Comparison of ENCODE assay signal across 8 cellular contexts in genomic region chr19:38718747-38719543, GRCh38. TPM values are rescaled to one million over a fixed set of nuclear protein-coding genes. Genes with fewer than 3 reads are reported as not detected.
DNase-seq lines count a peak whose midpoint lies in the region; ATAC-seq, FAIRE-seq and TF ChIP-seq lines count a peak whose summit lies in the region.

No MANE protein-coding gene starts in this region.

- no peaks in the 10 kb centered on the region for H3K27me3 ChIP-seq in prostate gland (replicated peaks; ENCODE audit: insufficient read depth)
- H3K27me3 ChIP-seq in small intestine (ENCODE audit: control insufficient read depth in 2 of 2, insufficient read depth in 2 of 2, low read length in 2 of 2): no peaks in the 10 kb centered on the region

- WGBS in prostate gland: 48% methylated on average over 24 of the region's 24 CpGs
- 68 to 82% (median 81%) methylated on average over 22 to 24 of the region's 24 CpGs for WGBS in small intestine, 3 donors

- H3K9me3 ChIP-seq in prostate gland: no peaks in the 10 kb centered on the region
- H3K9me3 ChIP-seq in small intestine (ENCODE audit: control insufficient read depth, low read depth): no peaks in the 10 kb centered on the region

- H3K4me3 ChIP-seq in prostate gland (no peak overlapping the region), small intestine (ENCODE audit: low read depth in 1 of 2, low read length in 2 of 2) (no peak overlapping the region)

- peak; percentile 12 for TF ChIP-seq POLR2A in prostate gland (IDR thresholded peaks at IDR 0.05)

- peak overlapping the region; percentile 54 for H3K27ac Mint-ChIP-seq in activated T-helper 17 cell treated with anti-CD3 and anti-CD28 coated beads, Interleukin-2, amount 50 U/mL, for 72 hours

- no peaks in the 10 kb centered on the region for H3K4me1 Mint-ChIP-seq in activated T-helper 17 cell treated with anti-CD3 and anti-CD28 coated beads, Interleukin-2, amount 50 U/mL, for 72 hours

- H3K27ac ChIP-seq in prostate gland: peak overlapping the region; percentile 17 to 40
- peak overlapping the region in 1 of 2 donors; percentile 8 for H3K27ac ChIP-seq in small intestine (ENCODE audit: low read depth in 1 of 2, low read length in 1 of 2)

- intact Hi-C loops in Right ventricle myocardium inferior (cut with DNase I) (no loop called here), prostate gland (cut with DNase I) (no loop called here)

- peaks cover 72% of the 10 kb centered on the region for H3K36me3 Mint-ChIP-seq in activated T-helper 17 cell treated with anti-CD3 and anti-CD28 coated beads, Interleukin-2, amount 50 U/mL, for 72 hours (ENCODE audit: low read depth)

- no peaks in the 10 kb centered on the region for H3K27me3 Mint-ChIP-seq in activated T-helper 17 cell treated with anti-CD3 and anti-CD28 coated beads, Interleukin-2, amount 50 U/mL, for 72 hours

- peaks cover 36 to 41% of the 10 kb centered on the region in 2 donors for H3K36me3 ChIP-seq in prostate gland
- H3K36me3 ChIP-seq in small intestine (ENCODE audit: control insufficient read depth in 2 of 2, insufficient read depth in 2 of 2, low read length in 2 of 2): peaks cover 20 to 79% of the 10 kb centered on the region in 2 donors

- DNase-seq in DMS114 treated with DMSO at 0.1 percent for 48 hours (lab: John Stamatoyannopoulos, UW; ENCODE audit: unreplicated experiment) (peak; percentile 11), Right ventricle myocardium inferior (ENCODE audit: missing footprints) (peak; percentile 86), prostate gland (ENCODE audit: low spot score) (no peak), NCI-H1092 treated with DMSO at 0.1 percent for 48 hours (lab: John Stamatoyannopoulos, UW) (no peak), NCI-H446 (lab: John Stamatoyannopoulos, UW) (no peak), small intestine (no peak)

- H3K9me3 Mint-ChIP-seq in activated T-helper 17 cell treated with anti-CD3 and anti-CD28 coated beads, Interleukin-2, amount 50 U/mL, for 72 hours: no peaks in the 10 kb centered on the region

- no peak overlapping the region for H3K4me3 Mint-ChIP-seq in activated T-helper 17 cell treated with anti-CD3 and anti-CD28 coated beads, Interleukin-2, amount 50 U/mL, for 72 hours

- ATAC-seq in activated T-helper 17 cell treated with anti-CD3 and anti-CD28 coated beads, Interleukin-2, amount 50 U/mL, for 72 hours (replicated peaks): no peak
- ATAC-seq in Right ventricle myocardium inferior (peak; percentile 67), HG03175 (IDR thresholded peaks at IDR 0.05; ENCODE audit: unreplicated experiment) (no peak)

- H3K4me1 ChIP-seq in prostate gland (replicated peaks) (no peaks in the 10 kb centered on the region), small intestine (ENCODE audit: control insufficient read depth in 2 of 2, insufficient read depth in 1 of 2, low read depth in 1 of 2, low read length in 1 of 2) (no peaks in the 10 kb centered on the region)

- TF ChIP-seq CTCF in prostate gland (IDR thresholded peaks at IDR 0.05): peak in 2 of 4 experiments; percentile 35 to 36

- no peak for FAIRE-seq in small intestine (lab: Jason Lieb, UNC)

RNA-seq across cellular contexts. Expression of gene CAPN12, which starts 25.3 kb away (rescaled TPM):
- total RNA-seq in activated T-helper 17 cell treated with anti-CD3 and anti-CD28 coated beads, Interleukin-2, amount 50 U/mL, for 72 hours: 10 to 100 TPM in 1 of 2 donors, 1 to 10 TPM in 1; 3.8 to 75.3 TPM
- not detected for total RNA-seq in Right ventricle myocardium inferior
- total RNA-seq in prostate gland: 1 to 10 TPM; 2.3 to 6.0 TPM
- polyA plus RNA-seq in small intestine: 10 to 100 TPM in 1 of 3 donors, 1 to 10 TPM in 2; 2.4 to 26.1 (median 2.7) TPM

RNA-seq across cellular contexts. Expression of gene LGALS7, which starts 54.4 kb away (rescaled TPM):
- not detected for total RNA-seq in activated T-helper 17 cell treated with anti-CD3 and anti-CD28 coated beads, Interleukin-2, amount 50 U/mL, for 72 hours
- total RNA-seq in Right ventricle myocardium inferior (not detected), prostate gland (not detected)
- polyA plus RNA-seq in small intestine: 1 to 10 TPM in 1 of 3 donors, not detected in 2; 1.1 TPM

Comparison
In these comparisons a context has a peak if more than half of its experiments do, and no peak if none do; other contexts are left out.
1. DNase-seq: peak in DMS114 treated with DMSO at 0.1 percent for 48 hours (single experiment) and Right ventricle myocardium inferior (single experiment); none in prostate gland (single experiment), NCI-H1092 treated with DMSO at 0.1 percent for 48 hours (single experiment), NCI-H446 (0 of 2) and small intestine (single experiment).